In genomic region chr15:81108427-81108826, GRCh38 we compare ENCODE assay signal across 1 cellular context.
TF ChIP-seq lines count a peak whose summit lies in the region.

No MANE protein-coding gene starts in this region.

TF ChIP-seq in WTC11, 78 proteins besides CTCF, POLR2A, EP300 and RAD21 (continued from another document):
- TF ChIP-seq SP1 (CRISPR knock-in tag; conservative IDR thresholded peaks at IDR 0.05) (no peak), USF1 (CRISPR knock-in tag; IDR thresholded peaks at IDR 0.05) (no peak), ZNF416 (CRISPR knock-in tag; IDR thresholded peaks at IDR 0.05) (no peak), ELF4 (CRISPR knock-in tag; IDR thresholded peaks at IDR 0.05; ENCODE audit: low read depth) (no peak), HMGXB4 (CRISPR knock-in tag; IDR thresholded peaks at IDR 0.05) (no peak), IRF1 (CRISPR knock-in tag; IDR thresholded peaks at IDR 0.05) (no peak), ZNF425 (CRISPR knock-in tag; conservative IDR thresholded peaks at IDR 0.05) (no peak), SMAD3 (CRISPR knock-in tag; IDR thresholded peaks at IDR 0.05; ENCODE audit: borderline replicate concordance) (no peak)
